27 cellular contexts compared by ENCODE assay signal in the genomic region with DNA sequence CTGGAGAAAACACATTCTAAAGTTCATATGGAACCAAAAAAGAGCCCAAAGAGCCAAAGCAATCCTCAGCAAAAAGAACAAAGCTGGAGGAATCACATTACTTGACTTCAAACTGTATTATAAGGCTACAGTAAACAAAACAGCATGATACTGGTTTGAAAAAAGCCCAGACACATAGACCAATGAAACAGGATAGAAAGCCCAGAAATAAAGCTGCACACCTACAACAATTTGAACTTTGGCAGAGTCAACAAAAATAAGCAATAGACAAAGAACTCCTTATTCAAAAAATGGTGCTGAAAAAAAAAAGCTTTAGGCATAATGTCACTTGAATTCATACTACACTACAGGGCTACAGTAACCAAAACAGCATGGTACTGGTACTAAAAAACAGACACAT.
"Had no signal": no experiment of that assay in that cellular context is flagged by ENCODE, and none has a peak within 500 bp of the region (broad histone marks: within the 10 kb centered on the region; RNA-seq: fewer than 3 reads in every experiment).

No MANE protein-coding gene starts in this region.

- FAIRE-seq: urothelium cell line had no signal

- DNase-seq: stimulated activated CD4-positive, alpha-beta T cell treated with anti-CD3 and anti-CD28 coated beads, Interleukin-2, amount 100 ng/mL, for 48 hours; stimulated activated CD4-positive, alpha-beta T cell treated with anti-CD3 and anti-CD28 coated beads, Interleukin-4, amount 100 ng/mL, for 1 hour; stimulated activated CD4-positive, alpha-beta T cell treated with anti-CD3 and anti-CD28 coated beads, Interleukin-4, amount 100 ng/mL, for 24 hours; stimulated activated CD4-positive, alpha-beta T cell treated with anti-CD3 and anti-CD28 coated beads, Interleukin-4, amount 100 ng/mL, for 4 hours; stimulated activated CD8-positive, alpha-beta memory T cell treated with anti-CD3 and anti-CD28 coated beads, Interleukin-4, amount 100 ng/mL, for 48 hours; stimulated activated naive B cell treated with anti-CD40 and anti-IgM and Interleukin-4, amounts not matched to agents 10 μg/mL and 1 μg/mL and 100 μg/mL, for 72 hours; stimulated activated naive CD4-positive, alpha-beta T cell; stimulated activated naive CD4-positive, alpha-beta T cell treated with Interleukin-2 at 50 U/mL for 16 hours; stimulated activated naive CD8-positive, alpha-beta T cell treated with anti-CD3 and anti-CD28 coated beads, Interleukin-15, amount 100 ng/mL, for 72 hours; stimulated activated naive CD8-positive, alpha-beta T cell treated with anti-CD3 and anti-CD28 coated beads, Interleukin-15, Interleukin-2, amounts not matched to agents 100 U/mL and 50 U/mL, for 24 hours; stomach; substantia nigra; testis; thyroid gland; tibial artery; transverse colon; trophoblast cell; upper lobe of left lung; upper lobe of right lung; uterus had no signal

- H3K36me3 ChIP-seq: stomach, suprapubic skin, thoracic aorta, thyroid gland, tibial artery, tibial nerve, transverse colon, upper lobe of left lung, upper lobe of right lung, uterus, vagina had no signal

- H3K27ac ChIP-seq: stomach, suprapubic skin, testis, thoracic aorta, thyroid gland, tibial artery, tibial nerve, transverse colon, upper lobe of left lung, upper lobe of right lung, uterus, vagina had no signal

- H3K27me3 ChIP-seq: stomach, suprapubic skin, testis, thyroid gland, tibial artery, tibial nerve, transverse colon, upper lobe of left lung, upper lobe of right lung, uterus, vagina had no signal

- H3K9me3 ChIP-seq: stomach, testis, thoracic aorta, thyroid gland, tibial artery, transverse colon, upper lobe of left lung, upper lobe of right lung, uterus, vagina had no signal

- ATAC-seq: stimulated activated effector memory CD8-positive, alpha-beta T cell treated with anti-CD3 and anti-CD28 coated beads, Interleukin-12 subunit alpha, Interleukin-12 subunit beta, amount 100 ng/mL, for 72 hours; stimulated activated memory B cell treated with anti-CD40 and anti-IgM and Interleukin-4, amounts not matched to agents 10 μg/mL and 1 μg/mL and 100 μg/mL, for 72 hours; stimulated activated naive B cell treated with anti-CD40 and anti-IgM and Interleukin-4, amounts not matched to agents 10 μg/mL and 1 μg/mL and 100 μg/mL, for 72 hours; stimulated activated naive CD8-positive, alpha-beta T cell treated with anti-CD3 and anti-CD28 coated beads, Interleukin-15, amount 100 ng/mL, for 72 hours; stimulated activated naive CD8-positive, alpha-beta T cell treated with anti-CD3 and anti-CD28 coated beads, Interleukin-15, Interleukin-2, amounts not matched to agents 100 U/mL and 50 U/mL, for 24 hours; upper lobe of right lung had no signal

- H3K4me3 ChIP-seq: stomach, suprapubic skin, testis, thoracic aorta, thyroid gland, tibial artery, tibial nerve, transverse colon, upper lobe of left lung, upper lobe of right lung, uterus, vagina had no signal

- H3K4me1 ChIP-seq: stomach, suprapubic skin, testis, thyroid gland, tibial artery, tibial nerve, transverse colon, upper lobe of left lung, upper lobe of right lung, uterus, vagina had no signal
